26 cellular contexts compared by ENCODE assay signal in the genomic region with DNA sequence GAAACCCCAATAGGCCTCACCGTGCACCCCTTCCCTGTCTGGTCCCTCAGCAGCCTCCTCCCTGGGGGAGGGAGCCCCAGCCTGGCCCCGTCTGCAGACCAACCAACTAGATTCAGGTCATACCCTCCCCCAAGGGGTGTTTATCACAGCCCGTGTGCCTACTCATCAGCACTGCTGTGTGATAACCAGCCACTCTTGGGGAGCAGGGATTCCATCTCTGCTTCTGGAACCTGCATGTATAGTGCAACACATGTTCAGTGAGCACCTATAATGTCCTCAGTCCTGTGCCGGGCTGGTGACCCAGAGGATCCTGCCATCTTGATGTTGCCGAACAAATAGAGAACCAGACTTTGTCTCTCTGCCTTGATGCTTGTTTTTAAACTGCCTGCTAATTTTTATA. TPM values are rescaled to one million over a fixed set of nuclear protein-coding genes. Genes with fewer than 3 reads are reported as not detected.
A peak's percentile ranks its signal among the peaks of the same experiment; 100 is the strongest.
DNase-seq lines count a peak whose midpoint lies in the region; ATAC-seq, FAIRE-seq and TF ChIP-seq lines count a peak whose summit lies in the region.
"Had no signal": no experiment of that assay in that cellular context is flagged by ENCODE, and none has a peak within 500 bp of the region (broad histone marks: within the 10 kb centered on the region; RNA-seq: fewer than 3 reads in every experiment).

No MANE protein-coding gene starts in this region.

- H2BK20ac ChIP-seq in H9 (ENCODE audit: low read depth, low read length, poor library complexity, severe bottlenecking), result no peak overlapping the region

- no CpG with 5 or more reads among the region's 5 CpGs for WGBS in H9 (ENCODE audit: extremely low coverage, insufficient read length, low lambda C conversion rate)
- no CpG with 5 or more reads among the region's 5 CpGs for WGBS in trophoblast cell (ENCODE audit: extremely low coverage, insufficient coverage, insufficient read length)

- no TSS peak for BruUV-seq in endothelial cell of umbilical vein (replicated peaks; lab: Mats Ljungman, UMichigan)

- H4K12ac ChIP-seq in trophoblast cell (ENCODE audit: low read depth, low read length), result no peak overlapping the region

- H4K91ac ChIP-seq in H9 (ENCODE audit: insufficient read length, low read depth, low read length) (no peak overlapping the region), trophoblast cell (ENCODE audit: low read depth, low read length) (peak overlapping the region; percentile 66)

- no peak overlapping the region for H2BK120ac ChIP-seq in H9 (ENCODE audit: low read depth, low read length, poor library complexity, severe bottlenecking)
- H2BK120ac ChIP-seq in trophoblast cell (ENCODE audit: insufficient read depth, low read length, poor library complexity), result peak overlapping the region; percentile 75

- no peak for TF ChIP-seq POLR2A in endothelial cell of umbilical vein (IDR thresholded peaks at IDR 0.05; ENCODE audit: low read depth, low read length)

- no peak overlapping the region for H3T11ph ChIP-seq in H9 (ENCODE audit: low read length)

- H2BK5ac ChIP-seq in H9 (ENCODE audit: insufficient read length, low read length) (no peak overlapping the region), trophoblast cell (ENCODE audit: low read depth, low read length, poor library complexity) (no peak overlapping the region)

- ATAC-seq in RWPE2 (ENCODE audit: low read depth) (no peak), GM21528 (IDR thresholded peaks at IDR 0.05; ENCODE audit: low FRiP score, unreplicated experiment) (no peak)
- ATAC-seq: GM12878, HCT116 had no signal

- H3K4me3 ChIP-seq in RWPE2 (ENCODE audit: severe bottlenecking) (no peak overlapping the region), endothelial cell of umbilical vein (replicated peaks in 1 of 3; ENCODE audit: insufficient read depth in 1 of 3, low read depth in 1 of 3, low read length in 3 of 3) (no peak overlapping the region), trophoblast cell (ENCODE audit: low read depth, low read length) (no peak overlapping the region)
- H3K4me3 ChIP-seq: GM12878 had no signal

- no peaks in the 10 kb centered on the region for H3K23me2 ChIP-seq in H9 (ENCODE audit: insufficient read length, low read depth, low read length, poor library complexity, severe bottlenecking)

- FAIRE-seq in endothelial cell of umbilical vein (lab: Jason Lieb, UNC), result no peak
- FAIRE-seq: A204.1, GM12878, H54, HTR-8/SVneo had no signal

- DNase-seq in H9 (peak; percentile 18), RWPE2 (ENCODE audit: low spot score) (no peak), endothelial cell of umbilical vein (ENCODE audit: low read depth, low spot score) (no peak), trophoblast cell (no peak), putamen (ENCODE audit: low spot score) (no peak), NCI-H2029 treated with DMSO at 0.1 percent for 48 hours (lab: John Stamatoyannopoulos, UW) (no peak), foreskin melanocyte (no peak)
- DNase-seq: ACHN; BE2C; C1 segment of cervical spinal cord; CD4-positive, CD25-positive, alpha-beta regulatory T cell; COR-L47; DMS 273 treated with DMSO at 0.1 percent for 48 hours; DMS53; DND-41; EL; HFFc6; IMR-90 had no signal

- no peaks in the 10 kb centered on the region for H4K20me1 ChIP-seq in H9 (ENCODE audit: control insufficient read depth, insufficient read depth, insufficient read length)
- no peaks in the 10 kb centered on the region for H4K20me1 ChIP-seq in endothelial cell of umbilical vein (replicated peaks; ENCODE audit: control insufficient read depth, extremely low read depth, insufficient read depth, low read length)

- H3K79me2 ChIP-seq in H9 (ENCODE audit: insufficient read depth, low read length) (no peaks in the 10 kb centered on the region), endothelial cell of umbilical vein (ENCODE audit: control insufficient read depth, insufficient read depth, low read length) (no peaks in the 10 kb centered on the region), trophoblast cell (ENCODE audit: control insufficient read depth, insufficient read depth, low read length, poor library complexity) (no peaks in the 10 kb centered on the region)

- H3K27me3 Mint-ChIP-seq in H9 (ENCODE audit: low read depth), result peaks cover 21% of the 10 kb centered on the region

- H3K9me1 ChIP-seq in endothelial cell of umbilical vein (replicated peaks; ENCODE audit: control insufficient read depth, extremely low read depth, insufficient read depth, low read length), result no peaks in the 10 kb centered on the region

- H3K79me1 ChIP-seq in H9 (ENCODE audit: insufficient read depth, low read depth, low read length, poor library complexity, severe bottlenecking), result no peaks in the 10 kb centered on the region
- peaks cover 10% of the 10 kb centered on the region for H3K79me1 ChIP-seq in trophoblast cell (ENCODE audit: low read length)

- H3K4me2 ChIP-seq in H9 (ENCODE audit: insufficient read depth, insufficient read length, low read length) (no peak overlapping the region), endothelial cell of umbilical vein (ENCODE audit: insufficient read depth, low read length) (no peak overlapping the region), trophoblast cell (ENCODE audit: low read length) (no peak overlapping the region)

- H3K18ac ChIP-seq in H9 (ENCODE audit: insufficient read length, low read depth, low read length) (no peak overlapping the region), trophoblast cell (ENCODE audit: low read length) (peak overlapping the region; percentile 54)

- CTCF ChIA-PET in endothelial cell of umbilical vein (lab: Charles Lee), result interaction anchor here (1.6 kb wide), 1 partner anchor 86 kb away, joined by 4 read pairs; no protein-coding TSS in a partner anchor

- no peak overlapping the region for H4K8ac ChIP-seq in H9 (replicated peaks; ENCODE audit: insufficient read length, low read depth, low read length)
- H4K8ac ChIP-seq in trophoblast cell (ENCODE audit: low read depth, low read length), result no peak overlapping the region

- no peak overlapping the region for H3K4me3 Mint-ChIP-seq in H9
- H3K4me3 Mint-ChIP-seq: CD4-positive, CD25-positive, alpha-beta regulatory T cell; CD8-positive, alpha-beta memory T cell; HFFc6 had no signal

- no peak overlapping the region for H4K5ac ChIP-seq in H9 (ENCODE audit: insufficient read length, low read depth, low read length)

- dilution Hi-C loops in endothelial cell of umbilical vein (cut with MboI; ENCODE audit: extremely low pct_ligation_motif_present, low sequenced_read_pairs), result no loop called here

- H3K9me3 Mint-ChIP-seq in H9, result peaks cover 2 to 6% of the 10 kb centered on the region in 2 experiments; a peak in 4 of 5 replicates
- H3K9me3 Mint-ChIP-seq: HFFc6 had no signal

- intact Hi-C loops in endothelial cell of umbilical vein (cut with micrococcal nuclease), result no loop called here

- 0 out of 2 replicates have a peak, but pooled peaks cover under 1% of the 10 kb centered on the region for H3K27me3 ChIP-seq in H9 (ENCODE audit: insufficient read depth, low read length)
- no peaks in the 10 kb centered on the region for H3K27me3 ChIP-seq in RWPE2 (ENCODE audit: insufficient read depth, poor library complexity, severe bottlenecking)
- no peaks in the 10 kb centered on the region for H3K27me3 ChIP-seq in endothelial cell of umbilical vein (ENCODE audit: control insufficient read depth in 2 of 2, insufficient read depth in 2 of 2, low read length in 2 of 2)
- no peaks in the 10 kb centered on the region for H3K27me3 ChIP-seq in trophoblast cell (ENCODE audit: insufficient read depth, low read length)
- H3K27me3 ChIP-seq: BE2C had no signal

- no peaks in the 10 kb centered on the region for H3K9me3 ChIP-seq in H9 (ENCODE audit: control insufficient read depth, low read depth, low read length)
- no peaks in the 10 kb centered on the region for H3K9me3 ChIP-seq in RWPE2 (ENCODE audit: severe bottlenecking)
- H3K9me3 ChIP-seq in endothelial cell of umbilical vein (replicated peaks; ENCODE audit: control insufficient read depth, insufficient read depth, low read length), result no peaks in the 10 kb centered on the region
- peaks cover 8% of the 10 kb centered on the region for H3K9me3 ChIP-seq in trophoblast cell (ENCODE audit: insufficient read depth, low read depth, low read length)
- H3K9me3 ChIP-seq: BE2C had no signal

- H3K36me3 ChIP-seq in RWPE2 (ENCODE audit: low read depth), result no peaks in the 10 kb centered on the region
- no peaks in the 10 kb centered on the region for H3K36me3 ChIP-seq in endothelial cell of umbilical vein (ENCODE audit: control insufficient read depth in 2 of 2, extremely low read depth in 1 of 2, insufficient read depth in 2 of 2, low read length in 2 of 2)
- H3K36me3 ChIP-seq in trophoblast cell (ENCODE audit: control insufficient read depth in 1 of 2, insufficient read depth in 2 of 2, low read length in 2 of 2), result no peaks in the 10 kb centered on the region
- H3K36me3 ChIP-seq: BE2C had no signal

- POLR2A ChIA-PET in endothelial cell of umbilical vein (lab: Charles Lee), result no interaction called here

- H3K4me1 Mint-ChIP-seq in H9, result peaks cover 0 to 10% of the 10 kb centered on the region in 2 experiments; a peak in 3 of 4 replicates
- H3K4me1 Mint-ChIP-seq: CD4-positive, CD25-positive, alpha-beta regulatory T cell; CD8-positive, alpha-beta memory T cell had no signal

- TF ChIP-seq CTCF in H9 (conservative IDR thresholded peaks at IDR 0.05), result no peak
- no peak for TF ChIP-seq CTCF in RWPE2 (IDR thresholded peaks at IDR 0.05; ENCODE audit: poor library complexity, severe bottlenecking)
- no peak for TF ChIP-seq CTCF in endothelial cell of umbilical vein (IDR thresholded peaks at IDR 0.05; ENCODE audit: extremely low read depth in 1 of 2, insufficient read depth in 1 of 2, low read depth in 1 of 2, low read length in 2 of 2)

- H3K56ac ChIP-seq in H9 (ENCODE audit: insufficient read length, low read depth, low read length), result no peak overlapping the region

- H2BK12ac ChIP-seq in H9 (ENCODE audit: insufficient read length, low read depth, low read length) (no peak overlapping the region), trophoblast cell (ENCODE audit: low read length) (peak overlapping the region; percentile 37)

- H3K4ac ChIP-seq in H9 (ENCODE audit: low read depth, low read length) (no peak overlapping the region), trophoblast cell (ENCODE audit: low read depth, low read length) (no peak overlapping the region)

- H2AFZ ChIP-seq in H9 (ENCODE audit: low read length) (no peak overlapping the region), endothelial cell of umbilical vein (ENCODE audit: low read depth, low read length) (peak overlapping the region; percentile 23), trophoblast cell (ENCODE audit: insufficient read depth, low read length, poor library complexity) (no peak overlapping the region)

- H3K9ac ChIP-seq in H9 (ENCODE audit: extremely low read depth, insufficient read length, low read length), result no peak overlapping the region
- H3K9ac ChIP-seq in endothelial cell of umbilical vein (replicated peaks; ENCODE audit: extremely low read depth, insufficient read depth, low read length), result no peak overlapping the region
- H3K9ac ChIP-seq in trophoblast cell (ENCODE audit: low read length), result no peak overlapping the region

- no peaks in the 10 kb centered on the region for H3K4me1 ChIP-seq in H9 (ENCODE audit: insufficient read depth, low read length)
- H3K4me1 ChIP-seq in RWPE2 (ENCODE audit: insufficient read depth, poor library complexity, severe bottlenecking), result no peaks in the 10 kb centered on the region
- H3K4me1 ChIP-seq in endothelial cell of umbilical vein (ENCODE audit: control insufficient read depth, extremely low read depth, insufficient read depth, low read length), result no peaks in the 10 kb centered on the region
- H3K4me1 ChIP-seq in trophoblast cell (ENCODE audit: control insufficient read depth in 1 of 2, insufficient read depth in 2 of 2, low read length in 2 of 2), result peaks cover 23 to 27% of the 10 kb centered on the region in 2 experiments
- H3K4me1 ChIP-seq: BE2C had no signal

- no peak overlapping the region for H2AK5ac ChIP-seq in H9 (ENCODE audit: insufficient read length, low read length)
- no peak overlapping the region for H2AK5ac ChIP-seq in trophoblast cell (ENCODE audit: low read length)

- H3K27ac Mint-ChIP-seq in H9, result peak overlapping the region in 1 of 3 experiments; percentile 37; a peak in 1 of 7 replicates
- H3K27ac Mint-ChIP-seq: CD4-positive, CD25-positive, alpha-beta regulatory T cell; CD8-positive, alpha-beta memory T cell; HFFc6 had no signal

- H3K23ac ChIP-seq in H9 (ENCODE audit: insufficient read length, low read depth, low read length) (no peak overlapping the region), trophoblast cell (ENCODE audit: low read length) (no peak overlapping the region)

- peaks cover 0 to 2% (median 0%) of the 10 kb centered on the region in 3 experiments; a peak in 1 of 7 replicates for H3K36me3 Mint-ChIP-seq in H9 (ENCODE audit: insufficient read depth in 1 of 3, low read depth in 3 of 3)
- H3K36me3 Mint-ChIP-seq: CD4-positive, CD25-positive, alpha-beta regulatory T cell; CD8-positive, alpha-beta memory T cell had no signal

- H3K14ac ChIP-seq in H9 (ENCODE audit: insufficient read depth, low read length) (no peak overlapping the region), trophoblast cell (ENCODE audit: low read length) (peak overlapping the region; percentile 42)

- no peak overlapping the region for H2BK15ac ChIP-seq in H9 (ENCODE audit: low read depth, low read length)

- H3K27ac ChIP-seq in H9 (ENCODE audit: insufficient read length, low read depth, low read length) (no peak overlapping the region), RWPE2 (ENCODE audit: poor library complexity, severe bottlenecking) (peak overlapping the region; percentile 2), endothelial cell of umbilical vein (ENCODE audit: insufficient read depth, low read depth, low read length) (no peak overlapping the region), trophoblast cell (ENCODE audit: low read depth, low read length) (no peak overlapping the region)

RNA-seq across cellular contexts. Expression of a gene that starts 6.6 kb away (rescaled TPM):
- total RNA-seq in H9 (2021) (0.68 and 0.98 TPM in 2 replicates), endothelial cell of umbilical vein (1.4 and 2.7 TPM in 2 replicates)
- 11.9 and 13.2 TPM in 2 replicates for polyA plus RNA-seq in endothelial cell of umbilical vein
- polyA plus RNA-seq in endothelial cell of umbilical vein (2011; cell fraction: cytosol; rRNA removed), result 8.3 TPM in 2 replicates
- polyA plus RNA-seq in endothelial cell of umbilical vein (2011; cell fraction: nucleus; rRNA removed), result 19.0 and 23.3 TPM in 2 replicates
- 5.6 and 6.8 TPM in 2 replicates for polyA plus RNA-seq in endothelial cell of umbilical vein (2012)
- polyA minus RNA-seq in endothelial cell of umbilical vein, result 11.5 and 15.3 TPM in 2 replicates
- polyA minus RNA-seq in endothelial cell of umbilical vein (2011; cell fraction: cytosol; rRNA and poly(A)+ RNA removed), result not detected
- 12.6 and 16.3 TPM in 2 replicates for polyA minus RNA-seq in endothelial cell of umbilical vein (2011; cell fraction: nucleus; rRNA and poly(A)+ RNA removed)
- 416 and 421 TPM in 2 replicates for polyA plus RNA-seq in trophoblast cell (2013)
- total RNA-seq: CD4-positive, CD25-positive, alpha-beta regulatory T cell; CD8-positive, alpha-beta memory T cell; G401 had no signal
- polyA plus RNA-seq: CD4-positive, CD25-positive, alpha-beta regulatory T cell; CD8-positive, alpha-beta memory T cell; GM12878 had no signal
